In the genomic region with DNA sequence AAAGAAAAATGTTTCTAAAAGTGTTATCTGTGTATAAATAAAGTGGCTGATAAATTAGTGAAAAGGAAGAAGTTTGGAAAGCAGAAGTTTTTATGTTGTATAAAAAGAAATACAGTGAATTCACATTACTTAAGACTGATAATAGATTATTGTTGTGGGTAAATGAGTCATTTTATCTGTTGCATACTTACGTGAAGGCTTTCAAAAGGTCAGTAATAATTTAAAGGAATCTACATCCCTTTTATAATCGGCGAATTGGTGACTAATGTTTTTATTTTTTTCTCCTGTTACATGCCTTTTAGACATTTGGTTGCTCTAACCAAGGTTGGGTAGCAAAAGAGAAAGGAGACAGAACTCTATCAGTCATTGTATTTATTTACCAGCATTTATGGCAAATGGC, we compare ENCODE assay signal across 1 cellular context.
A peak's percentile ranks its signal among the peaks of the same experiment; 100 is the strongest.
TF ChIP-seq lines count a peak whose summit lies in the region.

No MANE protein-coding gene starts in this region.

TF ChIP-seq in SK-N-SH, 30 proteins besides CTCF, POLR2A, EP300 and RAD21 (continued from another document):
- TF ChIP-seq, protein P1, sequence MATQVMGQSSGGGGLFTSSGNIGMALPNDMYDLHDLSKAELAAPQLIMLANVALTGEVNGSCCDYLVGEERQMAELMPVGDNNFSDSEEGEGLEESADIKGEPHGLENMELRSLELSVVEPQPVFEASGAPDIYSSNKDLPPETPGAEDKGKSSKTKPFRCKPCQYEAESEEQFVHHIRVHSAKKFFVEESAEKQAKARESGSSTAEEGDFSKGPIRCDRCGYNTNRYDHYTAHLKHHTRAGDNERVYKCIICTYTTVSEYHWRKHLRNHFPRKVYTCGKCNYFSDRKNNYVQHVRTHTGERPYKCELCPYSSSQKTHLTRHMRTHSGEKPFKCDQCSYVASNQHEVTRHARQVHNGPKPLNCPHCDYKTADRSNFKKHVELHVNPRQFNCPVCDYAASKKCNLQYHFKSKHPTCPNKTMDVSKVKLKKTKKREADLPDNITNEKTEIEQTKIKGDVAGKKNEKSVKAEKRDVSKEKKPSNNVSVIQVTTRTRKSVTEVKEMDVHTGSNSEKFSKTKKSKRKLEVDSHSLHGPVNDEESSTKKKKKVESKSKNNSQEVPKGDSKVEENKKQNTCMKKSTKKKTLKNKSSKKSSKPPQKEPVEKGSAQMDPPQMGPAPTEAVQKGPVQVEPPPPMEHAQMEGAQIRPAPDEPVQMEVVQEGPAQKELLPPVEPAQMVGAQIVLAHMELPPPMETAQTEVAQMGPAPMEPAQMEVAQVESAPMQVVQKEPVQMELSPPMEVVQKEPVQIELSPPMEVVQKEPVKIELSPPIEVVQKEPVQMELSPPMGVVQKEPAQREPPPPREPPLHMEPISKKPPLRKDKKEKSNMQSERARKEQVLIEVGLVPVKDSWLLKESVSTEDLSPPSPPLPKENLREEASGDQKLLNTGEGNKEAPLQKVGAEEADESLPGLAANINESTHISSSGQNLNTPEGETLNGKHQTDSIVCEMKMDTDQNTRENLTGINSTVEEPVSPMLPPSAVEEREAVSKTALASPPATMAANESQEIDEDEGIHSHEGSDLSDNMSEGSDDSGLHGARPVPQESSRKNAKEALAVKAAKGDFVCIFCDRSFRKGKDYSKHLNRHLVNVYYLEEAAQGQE (IDR thresholded peaks at IDR 0.05; ENCODE audit: low read depth, low read length): no peak
- TF ChIP-seq MXI1 (IDR thresholded peaks at IDR 0.05; ENCODE audit: low read depth, low read length) (no peak), TCF12 (IDR thresholded peaks at IDR 0.05) (peak; percentile 74), RFX5 (IDR thresholded peaks at IDR 0.05; ENCODE audit: low read length) (no peak), FOSL2 (IDR thresholded peaks at IDR 0.05; ENCODE audit: borderline replicate concordance, low read depth) (peak; percentile 67; the same call in 1 of the 2 replicates), YY1 (IDR thresholded peaks at IDR 0.05; ENCODE audit: low read depth) (no peak), FOXJ3 (CRISPR knock-in tag; IDR thresholded peaks at IDR 0.05) (no peak), NRF1 (IDR thresholded peaks at IDR 0.05; ENCODE audit: low read depth, low read length) (no peak), JUND (IDR thresholded peaks at IDR 0.05) (peak; percentile 75)
- TF ChIP-seq, protein P2, sequence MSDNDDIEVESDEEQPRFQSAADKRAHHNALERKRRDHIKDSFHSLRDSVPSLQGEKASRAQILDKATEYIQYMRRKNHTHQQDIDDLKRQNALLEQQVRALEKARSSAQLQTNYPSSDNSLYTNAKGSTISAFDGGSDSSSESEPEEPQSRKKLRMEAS (IDR thresholded peaks at IDR 0.05; ENCODE audit: low read depth): no peak
- TF ChIP-seq, protein P3, sequence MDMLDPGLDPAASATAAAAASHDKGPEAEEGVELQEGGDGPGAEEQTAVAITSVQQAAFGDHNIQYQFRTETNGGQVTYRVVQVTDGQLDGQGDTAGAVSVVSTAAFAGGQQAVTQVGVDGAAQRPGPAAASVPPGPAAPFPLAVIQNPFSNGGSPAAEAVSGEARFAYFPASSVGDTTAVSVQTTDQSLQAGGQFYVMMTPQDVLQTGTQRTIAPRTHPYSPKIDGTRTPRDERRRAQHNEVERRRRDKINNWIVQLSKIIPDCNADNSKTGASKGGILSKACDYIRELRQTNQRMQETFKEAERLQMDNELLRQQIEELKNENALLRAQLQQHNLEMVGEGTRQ (IDR thresholded peaks at IDR 0.05; ENCODE audit: borderline replicate concordance, low read depth, low read length): no peak
